In the genomic region with DNA sequence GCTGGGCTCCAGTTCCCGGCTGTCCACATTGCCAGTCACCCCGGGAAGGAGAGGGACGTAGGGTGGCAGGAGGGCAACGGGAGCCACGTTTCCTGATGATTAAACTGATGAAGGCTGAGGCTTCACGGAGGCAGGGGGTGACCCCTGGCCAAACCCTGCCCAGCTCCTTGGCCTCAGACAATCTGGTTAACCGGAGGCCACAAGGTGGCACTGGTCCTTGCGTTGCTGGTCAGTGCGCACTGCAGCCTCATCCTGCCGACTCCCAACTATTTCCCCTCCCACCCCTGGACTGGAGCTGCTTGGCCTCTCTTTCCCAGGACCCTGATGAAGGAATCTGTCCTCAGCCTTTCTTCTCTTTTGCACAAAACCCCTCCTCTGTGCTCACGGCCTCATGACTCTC, we compare ENCODE assay signal across 9 cellular contexts.
DNase-seq lines count a peak whose midpoint lies in the region; ATAC-seq and TF ChIP-seq lines count a peak whose summit lies in the region.
"Had no signal": no experiment of that assay in that cellular context is flagged by ENCODE, and none has a peak within 500 bp of the region (broad histone marks: within the 10 kb centered on the region; RNA-seq: fewer than 3 reads in every experiment).

No MANE protein-coding gene starts in this region.

- intact Hi-C loops in sigmoid colon (cut with DNase I): loop anchor here (1.0 kb wide), 1 partner anchor 44 kb away; no protein-coding TSS in a partner anchor

- no peak for TF ChIP-seq EP300 in sigmoid colon (IDR thresholded peaks at IDR 0.05)

- H3K4me1 ChIP-seq in cardiac muscle cell (ENCODE audit: low read depth): no peaks in the 10 kb centered on the region
- peaks cover 0 to 8% (median 3%) of the 10 kb centered on the region in 4 donors for H3K4me1 ChIP-seq in sigmoid colon

- H3K27ac ChIP-seq in cardiac muscle cell: no peak overlapping the region
- H3K27ac ChIP-seq in sigmoid colon: no peak overlapping the region
- H3K27ac ChIP-seq: SK-N-MC had no signal

- H3K9me3 ChIP-seq in cardiac muscle cell (ENCODE audit: low read depth): no peaks in the 10 kb centered on the region
- H3K9me3 ChIP-seq in sigmoid colon: no peaks in the 10 kb centered on the region

- no peak for TF ChIP-seq POLR2A in sigmoid colon (IDR thresholded peaks at IDR 0.05)

- H3K36me3 ChIP-seq in cardiac muscle cell: no peaks in the 10 kb centered on the region
- H3K36me3 ChIP-seq in sigmoid colon: peaks cover 0 to 11% (median 0%) of the 10 kb centered on the region in 4 donors

- H3K27me3 ChIP-seq in cardiac muscle cell (peaks cover 12% of the 10 kb centered on the region), sigmoid colon (no peaks in the 10 kb centered on the region)

- H3K4me3 ChIP-seq in cardiac muscle cell (no peak overlapping the region), sigmoid colon (no peak overlapping the region)
- H3K4me3 ChIP-seq: SK-N-MC had no signal

- WGBS in sigmoid colon, 2 donors: 43 to 61% methylated on average over 11 of the region's 11 CpGs

- no peak for ATAC-seq in stimulated activated naive CD8-positive, alpha-beta T cell treated with anti-CD3 and anti-CD28 coated beads, Interleukin-15, Interleukin-2, amounts not matched to agents 100 U/mL and 50 U/mL, for 24 hours

- TF ChIP-seq CTCF in GM10266 (IDR thresholded peaks at IDR 0.05; ENCODE audit: control insufficient read depth, insufficient read depth, low read depth, missing control alignments) (peak; percentile 39), cardiac muscle cell (IDR thresholded peaks at IDR 0.05; ENCODE audit: low read depth, low read length) (peak; percentile 62), sigmoid colon (IDR thresholded peaks at IDR 0.05) (peak; percentile 50 to 74 (median 70))

- no peak for DNase-seq in GM10266 (ENCODE audit: extremely low spot score)
- DNase-seq in UCSD-AML1 (lab: John Stamatoyannopoulos, UW; ENCODE audit: unreplicated experiment): peak; percentile 41
- peak; percentile 61 to 63 for DNase-seq in cardiac muscle cell (ENCODE audit: low read depth in 1 of 2, low spot score in 1 of 2)
- peak; percentile 81 for DNase-seq in sigmoid colon
- DNase-seq in stimulated activated naive CD8-positive, alpha-beta T cell treated with anti-CD3 and anti-CD28 coated beads, Interleukin-15, Interleukin-2, amounts not matched to agents 100 U/mL and 50 U/mL, for 24 hours: no peak
- DNase-seq in OCI-M2 (lab: John Stamatoyannopoulos, UW; ENCODE audit: unreplicated experiment): no peak
- DNase-seq in activated CD4-positive, alpha-beta T cell treated with anti-CD3 and anti-CD28 coated beads, Interleukin-2, amount 50 U/mL, for 1 hour: no peak
- DNase-seq in activated CD4-positive, alpha-beta T cell treated with anti-CD3 and anti-CD28 coated beads, Interleukin-2, amount 50 U/mL, for 4 hours: no peak

Comparison
In these comparisons a context has a peak if more than half of its experiments do, and no peak if none do; other contexts are left out.
1. DNase-seq: peak in UCSD-AML1 (single experiment), cardiac muscle cell (2 of 2) and sigmoid colon (single experiment); none in GM10266 (single experiment), stimulated activated naive CD8-positive, alpha-beta T cell treated with anti-CD3 and anti-CD28 coated beads, Interleukin-15, Interleukin-2, amounts not matched to agents 100 U/mL and 50 U/mL, for 24 hours (single experiment), OCI-M2 (single experiment), activated CD4-positive, alpha-beta T cell treated with anti-CD3 and anti-CD28 coated beads, Interleukin-2, amount 50 U/mL, for 1 hour (single experiment) and activated CD4-positive, alpha-beta T cell treated with anti-CD3 and anti-CD28 coated beads, Interleukin-2, amount 50 U/mL, for 4 hours (0 of 2).
2. Peak in every context shown above with its lines, with median percentiles within 50 percentile points of each other: CTCF ChIP-seq.